Comparison of ENCODE assay signal across 16 cellular contexts in the genomic region with DNA sequence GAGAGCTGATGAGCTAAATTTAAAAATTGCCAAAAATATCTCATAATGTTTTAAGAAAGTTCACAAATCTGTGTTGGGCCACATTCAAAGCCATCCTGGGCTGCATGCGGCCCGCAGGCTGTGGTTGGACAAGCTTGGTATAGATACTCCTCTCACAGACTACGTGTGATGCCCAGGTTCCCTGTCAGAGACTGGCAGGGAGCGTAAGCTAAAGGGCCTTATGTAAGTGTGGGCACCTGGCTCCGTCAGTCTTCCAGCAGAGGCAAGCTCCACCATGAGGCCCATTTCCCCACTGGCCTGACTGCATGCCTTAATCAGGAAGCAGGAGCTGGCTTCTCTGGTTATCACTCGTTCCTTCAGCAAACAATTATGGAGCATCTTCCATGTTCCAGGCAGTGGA.
DNase-seq lines count a peak whose midpoint lies in the region; ATAC-seq and TF ChIP-seq lines count a peak whose summit lies in the region.
"Had no signal": no experiment of that assay in that cellular context is flagged by ENCODE, and none has a peak within 500 bp of the region (broad histone marks: within the 10 kb centered on the region; RNA-seq: fewer than 3 reads in every experiment).

No MANE protein-coding gene starts in this region.

- H3K27ac ChIP-seq in heart left ventricle = no peak overlapping the region
- no peak overlapping the region for H3K27ac ChIP-seq in SJCRH30
- H3K27ac ChIP-seq in trophoblast cell (ENCODE audit: low read depth, low read length) = no peak overlapping the region
- H3K27ac ChIP-seq: GM23248 had no signal

- H2BK120ac ChIP-seq in trophoblast cell (ENCODE audit: insufficient read depth, low read length, poor library complexity) = no peak overlapping the region

- H2AFZ ChIP-seq in trophoblast cell (ENCODE audit: insufficient read depth, low read length, poor library complexity) = no peak overlapping the region
- H2AFZ ChIP-seq: GM23248 had no signal

- TF ChIP-seq CTCF in heart left ventricle (IDR thresholded peaks at IDR 0.05) (no peak), mesothelial cell of epicardium (IDR thresholded peaks at IDR 0.05; ENCODE audit: unreplicated experiment) (no peak), progenitor cell of endocrine pancreas (IDR thresholded peaks at IDR 0.05; ENCODE audit: unreplicated experiment) (no peak)

- intact Hi-C loops in cardiac septum (cut with DNase I) = no loop called here
- intact Hi-C loops in heart left ventricle (cut with DNase I) = no loop called here

- no peak overlapping the region for H4K8ac ChIP-seq in trophoblast cell (ENCODE audit: low read depth, low read length)

- peak overlapping the region; percentile 3 for H2BK12ac ChIP-seq in trophoblast cell (ENCODE audit: low read length)

- DNase-seq in cardiac septum (ENCODE audit: low spot score) (peak; percentile 15), heart left ventricle (no peak), SJCRH30 (peak; percentile 94 to 97), trophoblast cell (no peak), mesothelial cell of epicardium (ENCODE audit: low spot score in 2 of 2, unreplicated experiment in 2 of 2) (no peak), progenitor cell of endocrine pancreas (ENCODE audit: low spot score, unreplicated experiment) (no peak)
- DNase-seq: C1 segment of cervical spinal cord; Caco-2; CD8-positive, alpha-beta T cell; DMS 273 treated with DMSO at 0.1 percent for 48 hours; DMS79; GF-D8; GM23248; H7; HCEC 1CT had no signal

- WGBS in heart left ventricle, 4 donors = 96 to 100% (median 97%) methylated on average over 6 of the region's 6 CpGs
- WGBS in trophoblast cell (ENCODE audit: extremely low coverage, insufficient coverage, insufficient read length) = no CpG with 5 or more reads among the region's 6 CpGs

- H4K12ac ChIP-seq in trophoblast cell (ENCODE audit: low read depth, low read length) = no peak overlapping the region

- H3K4me2 ChIP-seq in trophoblast cell (ENCODE audit: low read length) = no peak overlapping the region

- H3K79me2 ChIP-seq in trophoblast cell (ENCODE audit: control insufficient read depth, insufficient read depth, low read length, poor library complexity) = no peaks in the 10 kb centered on the region

- H3K14ac ChIP-seq in trophoblast cell (ENCODE audit: low read length) = no peak overlapping the region

- H3K27me3 ChIP-seq in heart left ventricle (no peaks in the 10 kb centered on the region), SJCRH30 (no peaks in the 10 kb centered on the region), trophoblast cell (ENCODE audit: insufficient read depth, low read length) (no peaks in the 10 kb centered on the region)

- no peaks in the 10 kb centered on the region for H3K36me3 ChIP-seq in heart left ventricle
- H3K36me3 ChIP-seq in SJCRH30 = no peaks in the 10 kb centered on the region
- H3K36me3 ChIP-seq in trophoblast cell (ENCODE audit: control insufficient read depth in 1 of 2, insufficient read depth in 2 of 2, low read length in 2 of 2) = no peaks in the 10 kb centered on the region

- H3K27ac Mint-ChIP-seq in mesothelial cell of epicardium (no peak overlapping the region), progenitor cell of endocrine pancreas (no peak overlapping the region)
- H3K27ac Mint-ChIP-seq: CD8-positive, alpha-beta T cell had no signal

- H3K4ac ChIP-seq in trophoblast cell (ENCODE audit: low read depth, low read length) = no peak overlapping the region

- no peaks in the 10 kb centered on the region for H3K79me1 ChIP-seq in trophoblast cell (ENCODE audit: low read length)

- H3K9me3 Mint-ChIP-seq in mesothelial cell of epicardium (peaks cover 11% of the 10 kb centered on the region), progenitor cell of endocrine pancreas (ENCODE audit: low read depth) (peaks cover 4% of the 10 kb centered on the region)
- H3K9me3 Mint-ChIP-seq: CD8-positive, alpha-beta T cell had no signal

- ATAC-seq in heart left ventricle (no peak), GM19467 (IDR thresholded peaks at IDR 0.05; ENCODE audit: unreplicated experiment) (no peak)
- ATAC-seq: CD8-positive, alpha-beta T cell had no signal

- H3K18ac ChIP-seq in trophoblast cell (ENCODE audit: low read length) = no peak overlapping the region

- no peak for TF ChIP-seq POLR2A in heart left ventricle (IDR thresholded peaks at IDR 0.05)

- H3K4me3 ChIP-seq in heart left ventricle (no peak overlapping the region), SJCRH30 (no peak overlapping the region), trophoblast cell (ENCODE audit: low read depth, low read length) (no peak overlapping the region)
- H3K4me3 ChIP-seq: GM23248 had no signal

- peak overlapping the region; percentile 13 for H2AK5ac ChIP-seq in trophoblast cell (ENCODE audit: low read length)

- H3K9me3 ChIP-seq in heart left ventricle = no peaks in the 10 kb centered on the region
- H3K9me3 ChIP-seq in SJCRH30 (replicated peaks) = no peaks in the 10 kb centered on the region
- H3K9me3 ChIP-seq in trophoblast cell (ENCODE audit: insufficient read depth, low read depth, low read length) = peaks cover 3% of the 10 kb centered on the region
- H3K9me3 ChIP-seq: Caco-2 had no signal

- H3K23ac ChIP-seq in trophoblast cell (ENCODE audit: low read length) = no peak overlapping the region

- no peak overlapping the region for H2BK5ac ChIP-seq in trophoblast cell (ENCODE audit: low read depth, low read length, poor library complexity)

- H3K36me3 Mint-ChIP-seq in mesothelial cell of epicardium (no peaks in the 10 kb centered on the region), progenitor cell of endocrine pancreas (ENCODE audit: insufficient read depth) (peaks cover 2% of the 10 kb centered on the region)
- H3K36me3 Mint-ChIP-seq: CD8-positive, alpha-beta T cell had no signal

- H3K4me3 Mint-ChIP-seq in mesothelial cell of epicardium = no peak overlapping the region
- H3K4me3 Mint-ChIP-seq in progenitor cell of endocrine pancreas (ENCODE audit: low read depth) = no peak overlapping the region
- H3K4me3 Mint-ChIP-seq: CD8-positive, alpha-beta T cell had no signal

- H3K9ac ChIP-seq in trophoblast cell (ENCODE audit: low read length) = no peak overlapping the region
- H3K9ac ChIP-seq: GM23248 had no signal

- no peak overlapping the region for H4K91ac ChIP-seq in trophoblast cell (ENCODE audit: low read depth, low read length)

- H3K27me3 Mint-ChIP-seq in mesothelial cell of epicardium (ENCODE audit: low read depth) = no peaks in the 10 kb centered on the region
- H3K27me3 Mint-ChIP-seq in progenitor cell of endocrine pancreas = peaks cover 9% of the 10 kb centered on the region

- H3K4me1 Mint-ChIP-seq in mesothelial cell of epicardium (no peaks in the 10 kb centered on the region), progenitor cell of endocrine pancreas (ENCODE audit: low read depth) (peaks cover 8% of the 10 kb centered on the region)

- H3K4me1 ChIP-seq in heart left ventricle (peaks cover 0 to 20% (median 5%) of the 10 kb centered on the region in 12 donors), SJCRH30 (peaks cover 20% of the 10 kb centered on the region), trophoblast cell (ENCODE audit: control insufficient read depth in 1 of 2, insufficient read depth in 2 of 2, low read length in 2 of 2) (peaks cover 3 to 5% of the 10 kb centered on the region in 2 experiments)

Comparison
In these comparisons a context has a peak if more than half of its experiments do, and no peak if none do; other contexts are left out.
1. DNase-seq: peak in cardiac septum (single experiment) and SJCRH30 (2 of 2); none in heart left ventricle (0 of 5), trophoblast cell (0 of 2), mesothelial cell of epicardium (0 of 2) and progenitor cell of endocrine pancreas (single experiment).